ENCODE assay signal across 2 cellular contexts in the genomic region with DNA sequence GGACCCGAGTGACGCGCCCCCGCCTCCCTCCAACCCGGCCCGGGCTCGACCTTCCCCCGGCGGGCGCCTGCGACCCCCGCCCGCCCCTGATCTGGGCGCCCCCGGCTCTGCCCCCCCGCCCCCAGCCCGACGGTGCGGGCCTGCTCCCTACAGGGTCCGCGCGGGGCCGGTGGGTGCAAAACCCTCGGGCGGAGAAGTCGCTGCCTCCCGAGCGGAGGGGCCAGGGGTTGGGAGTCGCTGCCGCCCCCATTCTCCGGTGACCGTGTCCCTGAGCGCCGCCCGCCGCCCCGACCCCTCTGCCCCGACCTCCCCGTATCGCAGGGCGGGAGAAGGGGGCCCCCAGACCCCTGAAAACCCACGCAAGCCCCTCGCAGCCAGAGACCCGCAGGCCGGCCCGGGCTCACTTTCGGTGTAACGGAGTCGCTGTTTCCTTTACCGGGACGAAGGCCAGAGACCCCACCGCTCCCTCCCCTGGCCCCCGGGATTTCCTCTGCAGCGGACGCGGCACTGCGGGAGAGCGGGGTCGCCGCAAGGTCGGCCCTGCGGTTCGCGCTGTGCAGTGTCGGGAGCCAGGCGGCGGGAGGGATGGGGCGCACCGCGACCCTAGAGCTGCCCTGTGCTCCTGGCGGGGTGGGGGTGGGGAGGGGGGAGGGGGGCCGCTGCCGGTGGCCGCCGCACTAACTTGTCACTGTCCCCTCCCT.
TF ChIP-seq lines count a peak whose summit lies in the region.

No MANE protein-coding gene starts in this region.

TF ChIP-seq in SK-N-SH, 30 proteins besides CTCF, POLR2A, EP300 and RAD21:
- TF ChIP-seq, protein P1, sequence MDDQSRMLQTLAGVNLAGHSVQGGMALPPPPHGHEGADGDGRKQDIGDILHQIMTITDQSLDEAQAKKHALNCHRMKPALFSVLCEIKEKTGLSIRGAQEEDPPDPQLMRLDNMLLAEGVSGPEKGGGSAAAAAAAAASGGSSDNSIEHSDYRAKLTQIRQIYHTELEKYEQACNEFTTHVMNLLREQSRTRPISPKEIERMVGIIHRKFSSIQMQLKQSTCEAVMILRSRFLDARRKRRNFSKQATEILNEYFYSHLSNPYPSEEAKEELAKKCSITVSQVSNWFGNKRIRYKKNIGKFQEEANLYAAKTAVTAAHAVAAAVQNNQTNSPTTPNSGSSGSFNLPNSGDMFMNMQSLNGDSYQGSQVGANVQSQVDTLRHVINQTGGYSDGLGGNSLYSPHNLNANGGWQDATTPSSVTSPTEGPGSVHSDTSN (IDR thresholded peaks at IDR 0.05): no peak
- no peak for TF ChIP-seq EZH2phosphoT487 (IDR thresholded peaks at IDR 0.05; ENCODE audit: borderline replicate concordance, low read depth)
- TF ChIP-seq RFX5 (IDR thresholded peaks at IDR 0.05; ENCODE audit: low read length): no peak
- no peak for TF ChIP-seq FOXJ3 (CRISPR knock-in tag; IDR thresholded peaks at IDR 0.05)
- no peak for TF ChIP-seq SMC3 (IDR thresholded peaks at IDR 0.05; ENCODE audit: low read depth, low read length)
- no peak for TF ChIP-seq JUND (IDR thresholded peaks at IDR 0.05)
- no peak for TF ChIP-seq MXI1 (IDR thresholded peaks at IDR 0.05; ENCODE audit: low read depth, low read length)
- no peak for TF ChIP-seq TAF1 (IDR thresholded peaks at IDR 0.05; ENCODE audit: borderline replicate concordance, low read depth, low read length)
- no peak for TF ChIP-seq SIN3A (IDR thresholded peaks at IDR 0.05; ENCODE audit: borderline replicate concordance, low read depth, low read length)
- no peak for TF ChIP-seq ELF1 (IDR thresholded peaks at IDR 0.05)
- TF ChIP-seq, protein P2, sequence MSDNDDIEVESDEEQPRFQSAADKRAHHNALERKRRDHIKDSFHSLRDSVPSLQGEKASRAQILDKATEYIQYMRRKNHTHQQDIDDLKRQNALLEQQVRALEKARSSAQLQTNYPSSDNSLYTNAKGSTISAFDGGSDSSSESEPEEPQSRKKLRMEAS (IDR thresholded peaks at IDR 0.05; ENCODE audit: low read depth): no peak
TF ChIP-seq in SK-N-SH: peak in this region for 0.

TF ChIP-seq in SK-N-SH treated with all-trans-retinoic acid at 6 μM for 48 hours, 23 proteins besides CTCF, POLR2A, EP300 and RAD21 (continued from another document):
- TF ChIP-seq, protein P3, sequence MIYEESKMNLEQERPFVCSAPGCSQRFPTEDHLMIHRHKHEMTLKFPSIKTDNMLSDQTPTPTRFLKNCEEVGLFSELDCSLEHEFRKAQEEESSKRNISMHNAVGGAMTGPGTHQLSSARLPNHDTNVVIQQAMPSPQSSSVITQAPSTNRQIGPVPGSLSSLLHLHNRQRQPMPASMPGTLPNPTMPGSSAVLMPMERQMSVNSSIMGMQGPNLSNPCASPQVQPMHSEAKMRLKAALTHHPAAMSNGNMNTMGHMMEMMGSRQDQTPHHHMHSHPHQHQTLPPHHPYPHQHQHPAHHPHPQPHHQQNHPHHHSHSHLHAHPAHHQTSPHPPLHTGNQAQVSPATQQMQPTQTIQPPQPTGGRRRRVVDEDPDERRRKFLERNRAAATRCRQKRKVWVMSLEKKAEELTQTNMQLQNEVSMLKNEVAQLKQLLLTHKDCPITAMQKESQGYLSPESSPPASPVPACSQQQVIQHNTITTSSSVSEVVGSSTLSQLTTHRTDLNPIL (CRISPR knock-in tag; IDR thresholded peaks at IDR 0.05; ENCODE audit: low read depth): no peak
- no peak for TF ChIP-seq ESRRG (CRISPR knock-in tag; IDR thresholded peaks at IDR 0.05)
- TF ChIP-seq GLIS3 (CRISPR knock-in tag; IDR thresholded peaks at IDR 0.05): no peak
- no peak for TF ChIP-seq ARNTL (CRISPR knock-in tag; IDR thresholded peaks at IDR 0.05; ENCODE audit: borderline replicate concordance, low read depth)
- no peak for TF ChIP-seq ZNF565 (CRISPR knock-in tag; conservative IDR thresholded peaks at IDR 0.05; ENCODE audit: low read depth)
- TF ChIP-seq RARB (CRISPR knock-in tag; IDR thresholded peaks at IDR 0.05): no peak
- TF ChIP-seq PPARA (CRISPR knock-in tag; IDR thresholded peaks at IDR 0.05; ENCODE audit: borderline replicate concordance): no peak
- no peak for TF ChIP-seq ZNF8 (CRISPR knock-in tag; IDR thresholded peaks at IDR 0.05)
- TF ChIP-seq, protein P4, sequence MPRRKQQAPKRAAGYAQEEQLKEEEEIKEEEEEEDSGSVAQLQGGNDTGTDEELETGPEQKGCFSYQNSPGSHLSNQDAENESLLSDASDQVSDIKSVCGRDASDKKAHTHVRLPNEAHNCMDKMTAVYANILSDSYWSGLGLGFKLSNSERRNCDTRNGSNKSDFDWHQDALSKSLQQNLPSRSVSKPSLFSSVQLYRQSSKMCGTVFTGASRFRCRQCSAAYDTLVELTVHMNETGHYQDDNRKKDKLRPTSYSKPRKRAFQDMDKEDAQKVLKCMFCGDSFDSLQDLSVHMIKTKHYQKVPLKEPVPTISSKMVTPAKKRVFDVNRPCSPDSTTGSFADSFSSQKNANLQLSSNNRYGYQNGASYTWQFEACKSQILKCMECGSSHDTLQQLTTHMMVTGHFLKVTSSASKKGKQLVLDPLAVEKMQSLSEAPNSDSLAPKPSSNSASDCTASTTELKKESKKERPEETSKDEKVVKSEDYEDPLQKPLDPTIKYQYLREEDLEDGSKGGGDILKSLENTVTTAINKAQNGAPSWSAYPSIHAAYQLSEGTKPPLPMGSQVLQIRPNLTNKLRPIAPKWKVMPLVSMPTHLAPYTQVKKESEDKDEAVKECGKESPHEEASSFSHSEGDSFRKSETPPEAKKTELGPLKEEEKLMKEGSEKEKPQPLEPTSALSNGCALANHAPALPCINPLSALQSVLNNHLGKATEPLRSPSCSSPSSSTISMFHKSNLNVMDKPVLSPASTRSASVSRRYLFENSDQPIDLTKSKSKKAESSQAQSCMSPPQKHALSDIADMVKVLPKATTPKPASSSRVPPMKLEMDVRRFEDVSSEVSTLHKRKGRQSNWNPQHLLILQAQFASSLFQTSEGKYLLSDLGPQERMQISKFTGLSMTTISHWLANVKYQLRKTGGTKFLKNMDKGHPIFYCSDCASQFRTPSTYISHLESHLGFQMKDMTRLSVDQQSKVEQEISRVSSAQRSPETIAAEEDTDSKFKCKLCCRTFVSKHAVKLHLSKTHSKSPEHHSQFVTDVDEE (CRISPR knock-in tag; IDR thresholded peaks at IDR 0.05): no peak
- no peak for TF ChIP-seq BACH2 (CRISPR knock-in tag; IDR thresholded peaks at IDR 0.05; ENCODE audit: borderline replicate concordance)
- no peak for TF ChIP-seq SNAI2 (CRISPR knock-in tag; IDR thresholded peaks at IDR 0.05)
TF ChIP-seq in SK-N-SH treated with all-trans-retinoic acid at 6 μM for 48 hours: peak in this region for 0.
